In genomic region chr12:71214511-71215285, GRCh38 we compare ENCODE assay signal across 1 cellular context.
TF ChIP-seq lines count a peak whose summit lies in the region.

No MANE protein-coding gene starts in this region.

TF ChIP-seq in GM23338, 12 proteins besides CTCF, POLR2A, EP300 and RAD21 (continued from another document):
- no peak for TF ChIP-seq ZNF462 (CRISPR knock-in tag; IDR thresholded peaks at IDR 0.05)
- no peak for TF ChIP-seq CREB1 (CRISPR knock-in tag; IDR thresholded peaks at IDR 0.05; ENCODE audit: low read depth)
